Comparison of ENCODE assay signal across 31 cellular contexts in genomic region chr10:106111241-106111640, GRCh38.
DNase-seq lines count a peak whose midpoint lies in the region; ATAC-seq and TF ChIP-seq lines count a peak whose summit lies in the region.
"Had no signal": no experiment of that assay in that cellular context is flagged by ENCODE, and none has a peak within 500 bp of the region (broad histone marks: within the 10 kb centered on the region; RNA-seq: fewer than 3 reads in every experiment).

No MANE protein-coding gene starts in this region.

- intact Hi-C loops in activated CD8-positive, alpha-beta T cell treated with anti-CD3 and anti-CD28 coated beads for 36 hours (cut with micrococcal nuclease) = no loop called here
- intact Hi-C loops in upper lobe of right lung (cut with DNase I) = no loop called here

- H3K9me3 ChIP-seq in hepatocyte (ENCODE audit: low read depth) (no peaks in the 10 kb centered on the region), upper lobe of right lung (no peaks in the 10 kb centered on the region)
- H3K9me3 ChIP-seq: esophagus squamous epithelium, ovary, SJCRH30, upper lobe of left lung had no signal

- H3K27ac ChIP-seq in hepatocyte (no peak overlapping the region), upper lobe of right lung (no peak overlapping the region)
- H3K27ac ChIP-seq: esophagus squamous epithelium, HL-60, ovary, SJCRH30, spleen, upper lobe of left lung had no signal

- H3K27me3 Mint-ChIP-seq in activated CD8-positive, alpha-beta T cell treated with anti-CD3 and anti-CD28 coated beads for 36 hours = no peaks in the 10 kb centered on the region
- H3K27me3 Mint-ChIP-seq: activated B cell treated with CpG ODN at 0.5 μM for 24 hours; dendritic cell treated with granulocyte-macrophage colony-stimulating factor and Interleukin-4, amounts not matched to agents 40 ng/mL and 50 ng/mL, for 4 days; stimulated activated memory B cell treated with anti-CD40 and anti-IgM and Interleukin-4, amounts not matched to agents 10 μg/mL and 1 μg/mL and 100 μg/mL, for 72 hours had no signal

- no peaks in the 10 kb centered on the region for H3K79me2 ChIP-seq in hepatocyte

- CTCF ChIA-PET in activated CD8-positive, alpha-beta T cell treated with anti-CD3 and anti-CD28 coated beads for 36 hours (lab: Charles Lee) = no interaction called here

- no peak for TF ChIP-seq CTCF in cardiac fibroblast (IDR thresholded peaks at IDR 0.05; ENCODE audit: low read depth, low read length)
- no peak for TF ChIP-seq CTCF in hepatocyte (IDR thresholded peaks at IDR 0.05; ENCODE audit: poor library complexity)
- no peak for TF ChIP-seq CTCF in activated CD8-positive, alpha-beta T cell treated with anti-CD3 and anti-CD28 coated beads for 36 hours (IDR thresholded peaks at IDR 0.05)
- TF ChIP-seq CTCF in upper lobe of right lung (IDR thresholded peaks at IDR 0.05) = no peak

- H2AFZ ChIP-seq in hepatocyte = no peak overlapping the region

- DNase-seq in NCI-H69 (lab: John Stamatoyannopoulos, UW) = peak; percentile 39
- peak; percentile 72 to 79 for DNase-seq in cardiac fibroblast (ENCODE audit: low read depth in 2 of 2)
- peak; percentile 8 for DNase-seq in hepatocyte (ENCODE audit: low spot score)
- no peak for DNase-seq in activated CD8-positive, alpha-beta T cell treated with anti-CD3 and anti-CD28 coated beads for 36 hours
- no peak for DNase-seq in upper lobe of right lung
- no peak for DNase-seq in stimulated activated CD4-positive, alpha-beta T cell treated with anti-CD3 and anti-CD28 coated beads, Interleukin-15, amount 100 ng/mL, for 24 hours
- DNase-seq: activated B cell treated with CpG ODN at 0.5 μM for 24 hours; activated T-cell treated with anti-CD3 and anti-CD28 coated beads, Interleukin-2, amount 50 U/mL, for 72 hours; anterior cingulate cortex; Calu3; caudate nucleus; DND-41; esophagus squamous epithelium; kidney glomerular epithelial cell; NCI-H1092; NCI-H1694 treated with DMSO at 0.1 percent for 48 hours; NCI-H524; nephron progenitor cell; ovary; retina; SJCRH30; spleen; stimulated activated CD4-positive, alpha-beta T cell treated with anti-CD3 and anti-CD28 coated beads, Interleukin-4, amount 100 ng/mL, for 1 hour; upper lobe of left lung had no signal

- H3K9me3 Mint-ChIP-seq in activated CD8-positive, alpha-beta T cell treated with anti-CD3 and anti-CD28 coated beads for 36 hours = peaks cover 1% of the 10 kb centered on the region
- H3K9me3 Mint-ChIP-seq: activated B cell treated with CpG ODN at 0.5 μM for 24 hours had no signal

- no peak overlapping the region for H3K27ac Mint-ChIP-seq in activated CD8-positive, alpha-beta T cell treated with anti-CD3 and anti-CD28 coated beads for 36 hours
- H3K27ac Mint-ChIP-seq: activated B cell treated with CpG ODN at 0.5 μM for 24 hours; activated naive CD4-positive, alpha-beta T cell treated with anti-CD3 and anti-CD28 coated beads, Interleukin-2, amount 50 U/mL, for 24 hours; activated T-cell treated with anti-CD3 and anti-CD28 coated beads, Interleukin-2, amount 50 U/mL, for 72 hours; dendritic cell treated with granulocyte-macrophage colony-stimulating factor and Interleukin-4, amounts not matched to agents 40 ng/mL and 50 ng/mL, for 4 days; nephron progenitor cell; stimulated activated memory B cell treated with anti-CD40 and anti-IgM and Interleukin-4, amounts not matched to agents 10 μg/mL and 1 μg/mL and 100 μg/mL, for 72 hours had no signal

- H3K36me3 Mint-ChIP-seq in activated CD8-positive, alpha-beta T cell treated with anti-CD3 and anti-CD28 coated beads for 36 hours (ENCODE audit: low read depth) = no peaks in the 10 kb centered on the region
- H3K36me3 Mint-ChIP-seq: activated naive CD4-positive, alpha-beta T cell treated with anti-CD3 and anti-CD28 coated beads, Interleukin-2, amount 50 U/mL, for 24 hours; stimulated activated memory B cell treated with anti-CD40 and anti-IgM and Interleukin-4, amounts not matched to agents 10 μg/mL and 1 μg/mL and 100 μg/mL, for 72 hours had no signal

- no peaks in the 10 kb centered on the region for H3K9me2 ChIP-seq in hepatocyte (replicated peaks; ENCODE audit: insufficient read depth)

- H3K4me3 Mint-ChIP-seq in activated CD8-positive, alpha-beta T cell treated with anti-CD3 and anti-CD28 coated beads for 36 hours = no peak overlapping the region
- H3K4me3 Mint-ChIP-seq: activated B cell treated with CpG ODN at 0.5 μM for 24 hours; activated naive CD4-positive, alpha-beta T cell treated with anti-CD3 and anti-CD28 coated beads, Interleukin-2, amount 50 U/mL, for 24 hours; activated T-cell treated with anti-CD3 and anti-CD28 coated beads, Interleukin-2, amount 50 U/mL, for 72 hours; dendritic cell treated with granulocyte-macrophage colony-stimulating factor and Interleukin-4, amounts not matched to agents 40 ng/mL and 50 ng/mL, for 4 days; nephron progenitor cell; stimulated activated memory B cell treated with anti-CD40 and anti-IgM and Interleukin-4, amounts not matched to agents 10 μg/mL and 1 μg/mL and 100 μg/mL, for 72 hours had no signal

- ATAC-seq in activated CD8-positive, alpha-beta T cell treated with anti-CD3 and anti-CD28 coated beads for 36 hours = no peak
- ATAC-seq in upper lobe of right lung = no peak
- ATAC-seq in HG03095 (IDR thresholded peaks at IDR 0.05; ENCODE audit: unreplicated experiment) = no peak
- ATAC-seq: activated T-cell treated with anti-CD3 and anti-CD28 coated beads, Interleukin-2, amount 50 U/mL, for 72 hours; Panc1; stimulated activated memory B cell treated with anti-CD40 and anti-IgM and Interleukin-4, amounts not matched to agents 10 μg/mL and 1 μg/mL and 100 μg/mL, for 72 hours had no signal

- no peaks in the 10 kb centered on the region for H3K27me3 ChIP-seq in hepatocyte
- H3K27me3 ChIP-seq in upper lobe of right lung = no peaks in the 10 kb centered on the region
- H3K27me3 ChIP-seq: esophagus squamous epithelium, ovary, SJCRH30, spleen, upper lobe of left lung had no signal

- H3K4me1 Mint-ChIP-seq in activated CD8-positive, alpha-beta T cell treated with anti-CD3 and anti-CD28 coated beads for 36 hours (ENCODE audit: low read depth) = no peaks in the 10 kb centered on the region
- H3K4me1 Mint-ChIP-seq: activated B cell treated with CpG ODN at 0.5 μM for 24 hours; activated naive CD4-positive, alpha-beta T cell treated with anti-CD3 and anti-CD28 coated beads, Interleukin-2, amount 50 U/mL, for 24 hours; nephron progenitor cell; stimulated activated memory B cell treated with anti-CD40 and anti-IgM and Interleukin-4, amounts not matched to agents 10 μg/mL and 1 μg/mL and 100 μg/mL, for 72 hours had no signal

- H3K36me3 ChIP-seq in hepatocyte (replicated peaks; ENCODE audit: insufficient read depth, low read depth) (no peaks in the 10 kb centered on the region), upper lobe of right lung (no peaks in the 10 kb centered on the region)
- H3K36me3 ChIP-seq: esophagus squamous epithelium, ovary, SJCRH30, spleen, upper lobe of left lung had no signal

- WGBS in hepatocyte (ENCODE audit: low lambda C conversion rate, missing lambda C conversion rate) = 74% methylated on average over 1 of the region's 1 CpG

- H4K20me1 ChIP-seq in hepatocyte (ENCODE audit: insufficient read depth, poor library complexity, severe bottlenecking) = no peaks in the 10 kb centered on the region

- H3K4me3 ChIP-seq in cardiac fibroblast (replicated peaks in 1 of 2; ENCODE audit: low read depth in 2 of 2, low read length in 2 of 2) = no peak overlapping the region
- no peak overlapping the region for H3K4me3 ChIP-seq in hepatocyte
- no peak overlapping the region for H3K4me3 ChIP-seq in upper lobe of right lung
- H3K4me3 ChIP-seq: esophagus squamous epithelium, lung, ovary, SJCRH30, spleen, upper lobe of left lung had no signal

- POLR2A ChIA-PET in activated CD8-positive, alpha-beta T cell treated with anti-CD3 and anti-CD28 coated beads for 36 hours (lab: Charles Lee) = no interaction called here

- no peaks in the 10 kb centered on the region for H3K4me1 ChIP-seq in hepatocyte (ENCODE audit: insufficient read depth)
- no peaks in the 10 kb centered on the region for H3K4me1 ChIP-seq in upper lobe of right lung
- H3K4me1 ChIP-seq: esophagus squamous epithelium, SJCRH30, spleen, upper lobe of left lung had no signal

- no peak overlapping the region for H3K4me2 ChIP-seq in hepatocyte

Comparison
In these comparisons a context has a peak if more than half of its experiments do, and no peak if none do; other contexts are left out.
1. DNase-seq: peak in NCI-H69 (single experiment), cardiac fibroblast (2 of 2) and hepatocyte (single experiment); none in activated CD8-positive, alpha-beta T cell treated with anti-CD3 and anti-CD28 coated beads for 36 hours (single experiment), upper lobe of right lung (single experiment) and stimulated activated CD4-positive, alpha-beta T cell treated with anti-CD3 and anti-CD28 coated beads, Interleukin-15, amount 100 ng/mL, for 24 hours (single experiment).